Comparison of ENCODE assay signal across 1 cellular context in the genomic region with DNA sequence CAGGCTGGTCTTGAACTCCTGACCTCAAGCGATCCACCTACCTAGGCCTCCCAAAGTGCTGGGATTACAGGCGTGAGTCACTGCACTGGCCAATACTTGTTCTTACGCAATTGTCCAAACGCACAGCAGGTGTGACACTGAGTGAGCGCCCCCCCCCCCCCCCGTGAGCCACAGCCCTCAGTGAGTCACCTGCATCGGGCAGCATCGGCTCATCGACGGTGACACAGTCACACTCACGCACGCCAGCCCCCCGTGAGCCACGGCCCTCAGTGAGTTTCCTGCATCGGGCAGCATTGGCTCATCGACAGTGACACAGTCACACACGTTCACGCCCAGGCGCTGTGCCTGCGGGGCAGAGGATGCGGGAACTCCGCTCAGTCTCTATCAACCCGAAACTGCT.
TF ChIP-seq lines count a peak whose summit lies in the region.

No MANE protein-coding gene starts in this region.

TF ChIP-seq in HEK293, 187 proteins besides CTCF, POLR2A, EP300 and RAD21 (continued from another document and continues in another):
- TF ChIP-seq ZFP3 (tag by site-specific recombination; IDR thresholded peaks at IDR 0.05; ENCODE audit: low read depth) (no peak), YY2 (tag by site-specific recombination; IDR thresholded peaks at IDR 0.05) (no peak), ZNF639 (tag by site-specific recombination; IDR thresholded peaks at IDR 0.05) (peak; percentile 87), ZNF239 (tag by site-specific recombination; IDR thresholded peaks at IDR 0.05) (no peak), ZNF560 (tag by site-specific recombination; IDR thresholded peaks at IDR 0.05; ENCODE audit: borderline replicate concordance) (no peak), ZNF776 (tag by site-specific recombination; IDR thresholded peaks at IDR 0.05; ENCODE audit: borderline replicate concordance) (no peak), ZNF626 (tag by site-specific recombination; IDR thresholded peaks at IDR 0.05) (no peak), ZNF140 (tag by site-specific recombination; IDR thresholded peaks at IDR 0.05) (no peak), BCL11A (tag by site-specific recombination; IDR thresholded peaks at IDR 0.05; ENCODE audit: low read depth) (peak; percentile 76), ZNF830 (tag by site-specific recombination; IDR thresholded peaks at IDR 0.05; ENCODE audit: low read depth) (no peak), GLIS2 (tag by site-specific recombination; IDR thresholded peaks at IDR 0.05) (peak; percentile 70), ZNF473 (tag by site-specific recombination; IDR thresholded peaks at IDR 0.05) (no peak), ZFP69B (tag by site-specific recombination; IDR thresholded peaks at IDR 0.05) (peak; percentile 14; the same call in 1 of the 2 replicates), ZNF677 (tag by site-specific recombination; IDR thresholded peaks at IDR 0.05) (no peak), ZNF704 (tag by site-specific recombination; IDR thresholded peaks at IDR 0.05) (no peak), ZNF48 (tag by site-specific recombination; IDR thresholded peaks at IDR 0.05) (no peak), REPIN1 (tag by site-specific recombination; IDR thresholded peaks at IDR 0.05; ENCODE audit: low read depth) (no peak), GLIS1 (tag by site-specific recombination; IDR thresholded peaks at IDR 0.05) (peak; percentile 79), ZNF654 (tag by site-specific recombination; IDR thresholded peaks at IDR 0.05; ENCODE audit: low read depth) (no peak), ZNF292 (tag by site-specific recombination; IDR thresholded peaks at IDR 0.05; ENCODE audit: borderline replicate concordance, low read depth) (no peak), ZNF18 (tag by site-specific recombination; IDR thresholded peaks at IDR 0.05) (no peak), ZNF701 (tag by site-specific recombination; IDR thresholded peaks at IDR 0.05) (no peak), ZNF596 (tag by site-specific recombination; IDR thresholded peaks at IDR 0.05) (no peak), MYNN (tag by site-specific recombination; IDR thresholded peaks at IDR 0.05; ENCODE audit: borderline replicate concordance) (no peak), KLF1 (tag by site-specific recombination; IDR thresholded peaks at IDR 0.05) (no peak; the same call in 1 of the 2 replicates), SP3 (tag by site-specific recombination; IDR thresholded peaks at IDR 0.05) (0 out of 2 replicates have a peak, but pooled peaks have one; percentile 22), ZNF600 (tag by site-specific recombination; IDR thresholded peaks at IDR 0.05) (no peak), ZBTB10 (tag by site-specific recombination; IDR thresholded peaks at IDR 0.05) (0 out of 2 replicates have a peak, but pooled peaks have one; percentile 49), FEZF1 (tag by site-specific recombination; IDR thresholded peaks at IDR 0.05) (no peak), ZNF571 (tag by site-specific recombination; IDR thresholded peaks at IDR 0.05) (no peak), ZNF791 (tag by site-specific recombination; IDR thresholded peaks at IDR 0.05) (no peak), ZNF302 (tag by site-specific recombination; IDR thresholded peaks at IDR 0.05; ENCODE audit: low read depth) (no peak), ZNF660 (tag by site-specific recombination; IDR thresholded peaks at IDR 0.05) (peak; percentile 83), ZNF585B (tag by site-specific recombination; IDR thresholded peaks at IDR 0.05) (no peak), ZNF148 (tag by site-specific recombination; IDR thresholded peaks at IDR 0.05; ENCODE audit: borderline replicate concordance) (no peak), ZNF398 (tag by site-specific recombination; IDR thresholded peaks at IDR 0.05) (peak; percentile 54; the same call in 1 of the 2 replicates), HIC1 (tag by site-specific recombination; IDR thresholded peaks at IDR 0.05) (peak; percentile 90), ZNF837 (tag by site-specific recombination; IDR thresholded peaks at IDR 0.05) (no peak), GLI4 (tag by site-specific recombination; IDR thresholded peaks at IDR 0.05) (no peak)
- TF ChIP-seq, protein P1, sequence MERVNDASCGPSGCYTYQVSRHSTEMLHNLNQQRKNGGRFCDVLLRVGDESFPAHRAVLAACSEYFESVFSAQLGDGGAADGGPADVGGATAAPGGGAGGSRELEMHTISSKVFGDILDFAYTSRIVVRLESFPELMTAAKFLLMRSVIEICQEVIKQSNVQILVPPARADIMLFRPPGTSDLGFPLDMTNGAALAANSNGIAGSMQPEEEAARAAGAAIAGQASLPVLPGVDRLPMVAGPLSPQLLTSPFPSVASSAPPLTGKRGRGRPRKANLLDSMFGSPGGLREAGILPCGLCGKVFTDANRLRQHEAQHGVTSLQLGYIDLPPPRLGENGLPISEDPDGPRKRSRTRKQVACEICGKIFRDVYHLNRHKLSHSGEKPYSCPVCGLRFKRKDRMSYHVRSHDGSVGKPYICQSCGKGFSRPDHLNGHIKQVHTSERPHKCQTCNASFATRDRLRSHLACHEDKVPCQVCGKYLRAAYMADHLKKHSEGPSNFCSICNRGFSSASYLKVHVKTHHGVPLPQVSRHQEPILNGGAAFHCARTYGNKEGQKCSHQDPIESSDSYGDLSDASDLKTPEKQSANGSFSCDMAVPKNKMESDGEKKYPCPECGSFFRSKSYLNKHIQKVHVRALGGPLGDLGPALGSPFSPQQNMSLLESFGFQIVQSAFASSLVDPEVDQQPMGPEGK (tag by site-specific recombination; IDR thresholded peaks at IDR 0.05), result peak; percentile 91
- TF ChIP-seq, protein P2, sequence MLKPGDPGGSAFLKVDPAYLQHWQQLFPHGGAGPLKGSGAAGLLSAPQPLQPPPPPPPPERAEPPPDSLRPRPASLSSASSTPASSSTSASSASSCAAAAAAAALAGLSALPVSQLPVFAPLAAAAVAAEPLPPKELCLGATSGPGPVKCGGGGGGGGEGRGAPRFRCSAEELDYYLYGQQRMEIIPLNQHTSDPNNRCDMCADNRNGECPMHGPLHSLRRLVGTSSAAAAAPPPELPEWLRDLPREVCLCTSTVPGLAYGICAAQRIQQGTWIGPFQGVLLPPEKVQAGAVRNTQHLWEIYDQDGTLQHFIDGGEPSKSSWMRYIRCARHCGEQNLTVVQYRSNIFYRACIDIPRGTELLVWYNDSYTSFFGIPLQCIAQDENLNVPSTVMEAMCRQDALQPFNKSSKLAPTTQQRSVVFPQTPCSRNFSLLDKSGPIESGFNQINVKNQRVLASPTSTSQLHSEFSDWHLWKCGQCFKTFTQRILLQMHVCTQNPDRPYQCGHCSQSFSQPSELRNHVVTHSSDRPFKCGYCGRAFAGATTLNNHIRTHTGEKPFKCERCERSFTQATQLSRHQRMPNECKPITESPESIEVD (tag by site-specific recombination; IDR thresholded peaks at IDR 0.05), result no peak
- TF ChIP-seq, protein P3, sequence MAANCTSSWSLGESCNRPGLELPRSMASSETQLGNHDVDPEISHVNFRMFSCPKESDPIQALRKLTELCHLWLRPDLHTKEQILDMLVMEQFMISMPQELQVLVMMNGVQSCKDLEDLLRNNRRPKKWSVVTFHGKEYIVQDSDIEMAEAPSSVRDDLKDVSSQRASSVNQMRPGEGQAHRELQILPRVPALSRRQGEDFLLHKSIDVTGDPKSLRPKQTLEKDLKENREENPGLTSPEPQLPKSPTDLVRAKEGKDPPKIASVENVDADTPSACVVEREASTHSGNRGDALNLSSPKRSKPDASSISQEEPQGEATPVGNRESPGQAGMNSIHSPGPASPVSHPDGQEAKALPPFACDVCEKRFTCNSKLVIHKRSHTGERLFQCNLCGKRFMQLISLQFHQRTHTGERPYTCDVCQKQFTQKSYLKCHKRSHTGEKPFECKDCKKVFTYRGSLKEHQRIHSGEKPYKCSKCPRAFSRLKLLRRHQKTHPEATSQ (tag by site-specific recombination; IDR thresholded peaks at IDR 0.05), result no peak
